In the genomic region with DNA sequence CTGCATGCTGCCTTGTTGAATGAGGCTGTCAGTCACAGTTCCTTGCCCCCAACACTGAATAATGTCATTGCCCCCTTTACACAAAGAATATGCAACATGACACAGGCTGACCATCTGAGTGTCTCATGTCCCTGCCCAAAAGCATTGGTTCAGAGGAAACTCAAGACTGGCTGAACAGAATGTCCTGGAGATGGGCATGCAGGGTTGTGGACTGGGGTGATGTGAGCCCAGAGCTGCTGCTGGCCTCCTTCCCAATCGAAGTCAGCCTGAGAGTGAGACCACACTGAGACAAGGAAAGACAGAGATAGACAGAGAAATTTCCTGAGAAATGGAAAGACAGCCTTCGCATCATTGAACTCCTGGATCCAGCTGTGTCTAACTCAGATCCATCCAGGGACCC, we compare ENCODE assay signal across 11 cellular contexts.
DNase-seq lines count a peak whose midpoint lies in the region; ATAC-seq and TF ChIP-seq lines count a peak whose summit lies in the region.
"Had no signal": no experiment of that assay in that cellular context is flagged by ENCODE, and none has a peak within 500 bp of the region (broad histone marks: within the 10 kb centered on the region; RNA-seq: fewer than 3 reads in every experiment).

No MANE protein-coding gene starts in this region.

- H3K9me3 Mint-ChIP-seq in Caco-2 (ENCODE audit: unreplicated experiment), result no peaks in the 10 kb centered on the region
- H3K9me3 Mint-ChIP-seq: H9 had no signal

- no peak overlapping the region for H4K5ac ChIP-seq in IMR-90 (ENCODE audit: low read depth, low read length)

- no peak overlapping the region for H2AK5ac ChIP-seq in IMR-90 (ENCODE audit: low read depth, low read length)

- no peak overlapping the region for H4K91ac ChIP-seq in IMR-90 (ENCODE audit: insufficient read depth, low read depth, low read length)

- peaks cover 25% of the 10 kb centered on the region for H3K4me1 Mint-ChIP-seq in Caco-2 (ENCODE audit: low read depth, unreplicated experiment)
- H3K4me1 Mint-ChIP-seq: CD8-positive, alpha-beta memory T cell had no signal

- in situ Hi-C loops in IMR-90 (cut with MboI; ENCODE audit: low sequenced_read_pairs) (no loop called here), gastrocnemius medialis (cut with MboI; ENCODE audit: low sequenced_read_pairs in 4 of 4) (no loop called here)

- no peak overlapping the region for H3K4me2 ChIP-seq in IMR-90 (ENCODE audit: low read depth, low read length)

- H2BK120ac ChIP-seq in IMR-90 (ENCODE audit: low read depth, low read length), result no peak overlapping the region

- TF ChIP-seq CTCF in Caco-2 (IDR thresholded peaks at IDR 0.05; ENCODE audit: insufficient read depth in 1 of 2, low read depth in 1 of 2, low read length in 1 of 2, severe bottlenecking in 1 of 2, unreplicated experiment in 1 of 2) (no peak), IMR-90 (conservative IDR thresholded peaks at IDR 0.05; ENCODE audit: low read depth, low read length) (no peak), gastrocnemius medialis (IDR thresholded peaks at IDR 0.05 in 4 of 5, conservative IDR thresholded peaks at IDR 0.05 in 1 of 5) (no peak)

- DNase-seq in Caco-2, result no peak
- no peak for DNase-seq in IMR-90
- peak; percentile 50 for DNase-seq in left lobe of liver (ENCODE audit: low spot score)
- peak; percentile 57 to 68 for DNase-seq in gastrocnemius medialis
- no peak for DNase-seq in 8988T
- no peak for DNase-seq in GM19240 (ENCODE audit: insufficient read length, low spot score)
- DNase-seq: CD8-positive, alpha-beta memory T cell; DMS79; GOT3; H9 had no signal

- H3K56ac ChIP-seq in IMR-90 (ENCODE audit: extremely low read depth, insufficient read depth, low read length), result no peak overlapping the region

- TF ChIP-seq RAD21 in IMR-90 (IDR thresholded peaks at IDR 0.05; ENCODE audit: low read length), result no peak

- H3K36me3 ChIP-seq in Caco-2 (ENCODE audit: control insufficient read depth, insufficient read depth, low read length), result no peaks in the 10 kb centered on the region
- H3K36me3 ChIP-seq in IMR-90 (ENCODE audit: control insufficient read depth, insufficient read depth, low read length), result no peaks in the 10 kb centered on the region
- H3K36me3 ChIP-seq in gastrocnemius medialis, result no peaks in the 10 kb centered on the region

- no peak overlapping the region for H4K8ac ChIP-seq in IMR-90 (ENCODE audit: low read depth in 2 of 2, low read length in 2 of 2)

- WGBS in IMR-90 (ENCODE audit: extremely low coverage in 2 of 2, insufficient read length in 1 of 2), 2 experiments, result no CpG with 5 or more reads among the region's 2 CpGs

- no peak overlapping the region for H3K9ac ChIP-seq in IMR-90 (ENCODE audit: low read depth, low read length)

- H3K27me3 ChIP-seq in Caco-2 (replicated peaks; ENCODE audit: control insufficient read depth, insufficient read depth, low read length) (no peaks in the 10 kb centered on the region), IMR-90 (ENCODE audit: control insufficient read depth, insufficient read depth, low read length) (no peaks in the 10 kb centered on the region), gastrocnemius medialis (no peaks in the 10 kb centered on the region)

- intact Hi-C loops in Caco-2 (cut with micrococcal nuclease; ENCODE audit: unreplicated experiment), result loop anchor here (1.0 to 2.0 kb wide), 3 partner anchors 18 to 112 kb away; no protein-coding TSS in a partner anchor
- intact Hi-C loops in IMR-90 (cut with micrococcal nuclease), result no loop called here
- intact Hi-C loops in gastrocnemius medialis (cut with DNase I; ENCODE audit: low total_unique reads), result no loop called here

- H3K36me3 Mint-ChIP-seq in Caco-2 (ENCODE audit: insufficient read depth, unreplicated experiment), result peaks cover 12% of the 10 kb centered on the region
- H3K36me3 Mint-ChIP-seq: CD8-positive, alpha-beta memory T cell had no signal

- H3K27ac ChIP-seq in IMR-90 (ENCODE audit: insufficient read depth, low read length) (no peak overlapping the region), gastrocnemius medialis (peak overlapping the region; percentile 50 to 82 (median 72))

- H3K4me3 ChIP-seq in Caco-2 (ENCODE audit: low read depth, low read length), result no peak overlapping the region
- no peak overlapping the region for H3K4me3 ChIP-seq in IMR-90 (ENCODE audit: insufficient read depth, low read depth, low read length)
- no peak overlapping the region for H3K4me3 ChIP-seq in gastrocnemius medialis

- no peak overlapping the region for H3K23ac ChIP-seq in IMR-90 (ENCODE audit: low read depth, low read length)

- H3K9me3 ChIP-seq in Caco-2 (no peaks in the 10 kb centered on the region), IMR-90 (ENCODE audit: control insufficient read depth, insufficient read depth, low read length) (peaks cover 9% of the 10 kb centered on the region), gastrocnemius medialis (no peaks in the 10 kb centered on the region)

- H4K20me1 ChIP-seq in IMR-90 (ENCODE audit: insufficient read depth, low read length), result no peaks in the 10 kb centered on the region

- CTCF ChIA-PET in Caco-2 (lab: Charles Lee) (no interaction called here), IMR-90 (lab: Yijun Ruan, JAX) (no interaction called here)

- H2AK9ac ChIP-seq in IMR-90 (replicated peaks; ENCODE audit: low read depth, low read length, poor library complexity), result peak overlapping the region; percentile 28

- H2BK15ac ChIP-seq in IMR-90 (ENCODE audit: low read depth, low read length), result no peak overlapping the region

- H3K4me1 ChIP-seq in Caco-2 (peaks cover 29% of the 10 kb centered on the region), IMR-90 (ENCODE audit: control insufficient read depth, insufficient read depth, low read length) (no peaks in the 10 kb centered on the region), gastrocnemius medialis (peaks cover 14 to 24% of the 10 kb centered on the region in 2 donors)

- no TSS peak for BruUV-seq in Caco-2 (replicated peaks; lab: Mats Ljungman, UMichigan)
- no TSS peak for BruUV-seq in IMR-90 (replicated peaks; lab: Mats Ljungman, UMichigan)

- no peak overlapping the region for H3K4me3 Mint-ChIP-seq in Caco-2 (ENCODE audit: unreplicated experiment)
- H3K4me3 Mint-ChIP-seq: CD8-positive, alpha-beta memory T cell; H9 had no signal

- H3K4ac ChIP-seq in IMR-90 (ENCODE audit: low read depth, low read length), result no peak overlapping the region

- H2BK5ac ChIP-seq in IMR-90 (ENCODE audit: low read depth, low read length, poor library complexity, severe bottlenecking), result no peak overlapping the region

- H3K79me1 ChIP-seq in IMR-90 (ENCODE audit: low read depth in 1 of 2, low read length in 2 of 2), result no peaks in the 10 kb centered on the region

- H3K27me3 Mint-ChIP-seq in Caco-2 (ENCODE audit: insufficient read depth, unreplicated experiment), result no peaks in the 10 kb centered on the region
- H3K27me3 Mint-ChIP-seq: CD8-positive, alpha-beta memory T cell had no signal

- no peaks in the 10 kb centered on the region for H3K9me1 ChIP-seq in IMR-90 (ENCODE audit: insufficient read depth, low read length)

- POLR2A ChIA-PET in Caco-2 (lab: Charles Lee), result interaction anchor here (1.1 kb wide), 1 partner anchor 112 kb away, joined by 7 read pairs; no protein-coding TSS in a partner anchor
- POLR2A ChIA-PET in IMR-90 (lab: Charles Lee; ENCODE audit: unreplicated experiment), result no interaction called here

- no peak for TF ChIP-seq POLR2A in IMR-90 (IDR thresholded peaks at IDR 0.05; ENCODE audit: low read depth, low read length)
- TF ChIP-seq POLR2A in gastrocnemius medialis (IDR thresholded peaks at IDR 0.05), result no peak

- no peak overlapping the region for H3K14ac ChIP-seq in IMR-90 (replicated peaks; ENCODE audit: low read depth, low read length)

- dilution Hi-C loops in IMR-90 (cut with HindIII; ENCODE audit: low sequenced_read_pairs, unreplicated experiment), result no loop called here

- no peak overlapping the region for H2BK20ac ChIP-seq in IMR-90 (ENCODE audit: low read depth, low read length)

- H2AFZ ChIP-seq in IMR-90 (replicated peaks; ENCODE audit: low read length, poor library complexity), result no peak overlapping the region

- peak overlapping the region; percentile 93 for H3K27ac Mint-ChIP-seq in Caco-2 (ENCODE audit: unreplicated experiment)
- H3K27ac Mint-ChIP-seq: CD8-positive, alpha-beta memory T cell; H9 had no signal

- no peak overlapping the region for H3K18ac ChIP-seq in IMR-90 (ENCODE audit: low read depth, low read length)

- ATAC-seq in IMR-90 (ENCODE audit: low read depth) (no peak), left lobe of liver (no peak), gastrocnemius medialis (peak; percentile 69 to 75), esophagus mucosa (no peak)

TF ChIP-seq in IMR-90, 13 proteins besides CTCF, POLR2A, EP300 and RAD21:
- TF ChIP-seq SMC3 (IDR thresholded peaks at IDR 0.05; ENCODE audit: low read depth, low read length) (no peak), MXI1 (IDR thresholded peaks at IDR 0.05; ENCODE audit: borderline replicate concordance, low read depth, low read length) (no peak), FOS (IDR thresholded peaks at IDR 0.05; ENCODE audit: low read depth, low read length) (no peak), MAZ (IDR thresholded peaks at IDR 0.05; ENCODE audit: borderline replicate concordance, low read depth, low read length) (no peak), NFE2L2 (IDR thresholded peaks at IDR 0.05; ENCODE audit: low read depth, low read length) (no peak)
- TF ChIP-seq, protein P1, sequence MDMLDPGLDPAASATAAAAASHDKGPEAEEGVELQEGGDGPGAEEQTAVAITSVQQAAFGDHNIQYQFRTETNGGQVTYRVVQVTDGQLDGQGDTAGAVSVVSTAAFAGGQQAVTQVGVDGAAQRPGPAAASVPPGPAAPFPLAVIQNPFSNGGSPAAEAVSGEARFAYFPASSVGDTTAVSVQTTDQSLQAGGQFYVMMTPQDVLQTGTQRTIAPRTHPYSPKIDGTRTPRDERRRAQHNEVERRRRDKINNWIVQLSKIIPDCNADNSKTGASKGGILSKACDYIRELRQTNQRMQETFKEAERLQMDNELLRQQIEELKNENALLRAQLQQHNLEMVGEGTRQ (IDR thresholded peaks at IDR 0.05; ENCODE audit: low read depth, low read length), result no peak

Comparison
In these comparisons a context has a peak if more than half of its experiments do, and no peak if none do; other contexts are left out.
1. DNase-seq: peak in left lobe of liver (single experiment) and gastrocnemius medialis (2 of 2); none in Caco-2 (0 of 2), IMR-90 (single experiment), 8988T (single experiment) and GM19240 (single experiment).
2. ATAC-seq: peak in gastrocnemius medialis (2 of 2); none in IMR-90 (single experiment), left lobe of liver (single experiment) and esophagus mucosa (single experiment).